ENCODE assay signal across 23 cellular contexts in the genomic region with DNA sequence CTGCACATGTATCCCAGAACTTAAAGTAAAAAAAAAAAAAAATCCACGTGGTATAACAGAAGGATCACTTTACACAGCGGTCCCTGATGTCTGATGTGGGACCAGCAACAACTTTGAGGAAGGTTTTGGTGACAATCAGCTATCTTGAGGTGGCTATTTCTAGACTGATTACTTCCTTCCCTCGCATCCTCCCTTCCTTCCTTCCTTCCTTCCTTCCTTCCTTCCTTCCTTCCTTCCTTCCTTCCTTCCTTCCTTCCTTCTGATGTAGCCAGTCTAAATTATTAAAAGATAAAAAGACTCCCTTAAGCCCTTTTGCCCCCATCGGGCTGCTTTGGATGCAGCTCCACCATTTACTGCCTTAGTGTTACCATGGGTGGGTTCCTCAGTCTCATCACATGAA. TPM values are rescaled to one million over a fixed set of nuclear protein-coding genes. Genes with fewer than 3 reads are reported as not detected.
DNase-seq lines count a peak whose midpoint lies in the region; ATAC-seq, FAIRE-seq and TF ChIP-seq lines count a peak whose summit lies in the region.
"Had no signal": no experiment of that assay in that cellular context is flagged by ENCODE, and none has a peak within 500 bp of the region (broad histone marks: within the 10 kb centered on the region; RNA-seq: fewer than 3 reads in every experiment).

No MANE protein-coding gene starts in this region.

- ATAC-seq in body of pancreas: no peak
- no peak for ATAC-seq in pancreas
- no peak for ATAC-seq in HG02588 (IDR thresholded peaks at IDR 0.05; ENCODE audit: unreplicated experiment)

- peak overlapping the region; percentile 56 for H3K27ac Mint-ChIP-seq in MCF 10A (ENCODE audit: low read depth, unreplicated experiment)

- H3K36me3 ChIP-seq in breast epithelium: no peaks in the 10 kb centered on the region
- H3K36me3 ChIP-seq in body of pancreas (replicated peaks in 1 of 2; ENCODE audit: insufficient read depth in 1 of 2, low read depth in 2 of 2): no peaks in the 10 kb centered on the region
- no peaks in the 10 kb centered on the region for H3K36me3 ChIP-seq in pancreas
- peaks cover 0 to 7% of the 10 kb centered on the region in 2 donors for H3K36me3 ChIP-seq in thyroid gland
- H3K36me3 ChIP-seq: SJSA1 had no signal

- H3K36me3 Mint-ChIP-seq in MCF 10A (ENCODE audit: insufficient read depth, unreplicated experiment): peaks cover 6% of the 10 kb centered on the region

- H3K4me1 Mint-ChIP-seq in MCF 10A (ENCODE audit: insufficient read depth, unreplicated experiment): peaks cover 6% of the 10 kb centered on the region

- FAIRE-seq in pancreas (lab: Jason Lieb, UNC): no peak
- FAIRE-seq: H1, HTR-8/SVneo had no signal

- no TSS peak for BruUV-seq in MCF 10A (replicated peaks; lab: Mats Ljungman, UMichigan)

- H3K4me1 ChIP-seq in breast epithelium (no peaks in the 10 kb centered on the region), body of pancreas (peaks cover 28% of the 10 kb centered on the region), pancreas (peaks cover 0 to 3% (median 0%) of the 10 kb centered on the region in 3 donors), thyroid gland (peaks cover 38 to 43% of the 10 kb centered on the region in 2 donors)
- H3K4me1 ChIP-seq: SJSA1 had no signal

- H3K27ac ChIP-seq in breast epithelium: no peak overlapping the region
- H3K27ac ChIP-seq in body of pancreas: peak overlapping the region in 3 of 4 donors; percentile 68 to 78 (median 75)
- peak overlapping the region; percentile 7 to 54 (median 48) for H3K27ac ChIP-seq in pancreas
- H3K27ac ChIP-seq in thyroid gland: peak overlapping the region; percentile 10 to 76 (median 56)
- H3K27ac ChIP-seq: KMS-11, SJSA1 had no signal

- H3K27me3 ChIP-seq in breast epithelium: no peaks in the 10 kb centered on the region
- H3K27me3 ChIP-seq in body of pancreas: no peaks in the 10 kb centered on the region
- no peaks in the 10 kb centered on the region for H3K27me3 ChIP-seq in pancreas
- no peaks in the 10 kb centered on the region for H3K27me3 ChIP-seq in thyroid gland
- H3K27me3 ChIP-seq: SJSA1 had no signal

- DNase-seq in MCF 10A (ENCODE audit: unreplicated experiment) (no peak), breast epithelium (ENCODE audit: low spot score in 2 of 2) (no peak), body of pancreas (no peak), pancreas (no peak), thyroid gland (no peak), GM20000 (ENCODE audit: low spot score) (no peak)
- DNase-seq in activated effector memory CD4-positive, alpha-beta T cell treated with Interleukin-2 at 50 U/mL for 16 hours: no peak
- DNase-seq: ACHN; CD4-positive, alpha-beta memory T cell; COR-L47; NCI-H1048; NCI-H1694; NCI-H446 treated with DMSO at 0.1 percent for 48 hours; NCI-H526; NCI-H82; NK-92 treated with Interleukin-12 subunit alpha and Interleukin-12 subunit beta, amount 100 ng/mL, for 24 hours; Right ventricle myocardium superior; RPMI8226 had no signal

- no peaks in the 10 kb centered on the region for H3K27me3 Mint-ChIP-seq in MCF 10A (ENCODE audit: insufficient read depth, unreplicated experiment)
- H3K27me3 Mint-ChIP-seq: CD4-positive, alpha-beta memory T cell had no signal

- H3K4me3 ChIP-seq in breast epithelium (no peak overlapping the region), body of pancreas (no peak overlapping the region), pancreas (no peak overlapping the region), thyroid gland (replicated peaks in 1 of 3) (no peak overlapping the region)
- H3K4me3 ChIP-seq: SJSA1 had no signal

- H3K4me3 Mint-ChIP-seq in MCF 10A (ENCODE audit: unreplicated experiment): no peak overlapping the region

- POLR2A ChIA-PET in MCF 10A (lab: Yijun Ruan, JAX): no interaction called here

- intact Hi-C loops in MCF 10A (cut with micrococcal nuclease): loop anchor here (5.0 kb wide), 1 partner anchor 186 kb away; no protein-coding TSS in a partner anchor
- intact Hi-C loops in breast epithelium (cut with DNase I; ENCODE audit: low total_unique reads): no loop called here
- intact Hi-C loops in body of pancreas (cut with DNase I): loop anchor here (10.0 kb wide), 1 partner anchor 73 kb away; no protein-coding TSS in a partner anchor
- intact Hi-C loops in pancreas (cut with DNase I): no loop called here
- intact Hi-C loops in thyroid gland (cut with DNase I): loop anchor here (10.0 kb wide), 2 partner anchors 63 to 77 kb away; partner anchors contain the start of genes DUOX2 and DUOXA2

- CTCF ChIA-PET in MCF 10A (lab: Yijun Ruan, JAX): interaction anchor here (0.6 to 1.8 kb wide), 7 partner anchors 10 to 288 kb away, joined by 3 to 8 read pairs (median 4); no protein-coding TSS in a partner anchor

- H3K9me3 ChIP-seq in breast epithelium: no peaks in the 10 kb centered on the region
- no peaks in the 10 kb centered on the region for H3K9me3 ChIP-seq in body of pancreas
- H3K9me3 ChIP-seq in pancreas: no peaks in the 10 kb centered on the region
- no peaks in the 10 kb centered on the region for H3K9me3 ChIP-seq in thyroid gland
- H3K9me3 ChIP-seq: SJSA1 had no signal

- TF ChIP-seq POLR2A in breast epithelium (IDR thresholded peaks at IDR 0.05) (no peak), body of pancreas (IDR thresholded peaks at IDR 0.05) (no peak), thyroid gland (IDR thresholded peaks at IDR 0.05) (no peak)

- WGBS in body of pancreas, 2 donors: 77 to 80% methylated on average over 4 of the region's 4 CpGs
- 81 to 82% methylated on average over 4 of the region's 4 CpGs for WGBS in pancreas, 2 donors
- 71 to 73% methylated on average over 4 of the region's 4 CpGs for WGBS in thyroid gland, 2 donors

- H3K9me3 Mint-ChIP-seq in MCF 10A (ENCODE audit: unreplicated experiment): no peaks in the 10 kb centered on the region
- H3K9me3 Mint-ChIP-seq: CD4-positive, alpha-beta memory T cell had no signal

- TF ChIP-seq CTCF in MCF 10A (IDR thresholded peaks at IDR 0.05; ENCODE audit: unreplicated experiment): no peak
- no peak for TF ChIP-seq CTCF in breast epithelium (IDR thresholded peaks at IDR 0.05)
- TF ChIP-seq CTCF in body of pancreas (IDR thresholded peaks at IDR 0.05): no peak
- TF ChIP-seq CTCF in pancreas (IDR thresholded peaks at IDR 0.05): no peak
- TF ChIP-seq CTCF in thyroid gland (IDR thresholded peaks at IDR 0.05): no peak
- TF ChIP-seq CTCF in GM20000 (IDR thresholded peaks at IDR 0.05; ENCODE audit: extremely low read depth, missing control alignments): no peak

RNA-seq across cellular contexts. Expression of gene SORD, which starts 14.9 kb away (rescaled TPM):
- total RNA-seq in MCF 10A (2022) (14.7 and 27.7 TPM in 2 replicates), breast epithelium (10 to 100 TPM in 2 of 3 donors, 1 to 10 TPM in 1; 3.7 to 31.8 (median 12.9) TPM), body of pancreas (10 to 100 TPM in 1 of 2 donors, 1 to 10 TPM in 1; 9.3 to 18.1 TPM), pancreas (10 to 100 TPM in 2 of 6 donors, 1 to 10 TPM in 4; 6.4 to 14.7 (median 8.9) TPM), thyroid gland (100 to 1,000 TPM; 241 to 831 (median 477) TPM)
- 1 to 10 TPM; 2.1 to 8.9 TPM for polyA plus RNA-seq in pancreas

Comparison
In these comparisons a context has a peak if more than half of its experiments do, and no peak if none do; other contexts are left out.
1. intact Hi-C loops: an anchor here in MCF 10A (5.0 kb wide), body of pancreas (10.0 kb wide) and thyroid gland (10.0 kb wide); none called in breast epithelium and pancreas.
2. H3K27ac ChIP-seq: peak in body of pancreas (3 of 4), pancreas (4 of 4) and thyroid gland (3 of 3); none in breast epithelium (0 of 2).